17 cellular contexts compared by ENCODE assay signal in genomic region chr10:36172054-36172531, GRCh38.
DNase-seq lines count a peak whose midpoint lies in the region; ATAC-seq and TF ChIP-seq lines count a peak whose summit lies in the region.
"Had no signal": no experiment of that assay in that cellular context is flagged by ENCODE, and none has a peak within 500 bp of the region (broad histone marks: within the 10 kb centered on the region; RNA-seq: fewer than 3 reads in every experiment).

No MANE protein-coding gene starts in this region.

- no peaks in the 10 kb centered on the region for H3K9me3 ChIP-seq in smooth muscle cell (replicated peaks; ENCODE audit: low read depth)

- 44% methylated on average over 6 of the region's 6 CpGs for WGBS in smooth muscle cell (ENCODE audit: low lambda C conversion rate)

- H3K4me2 ChIP-seq in smooth muscle cell, result peak overlapping the region; percentile 75

- peak overlapping the region; percentile 79 for H3K27ac ChIP-seq in smooth muscle cell (ENCODE audit: low read depth)
- H3K27ac ChIP-seq: epithelial cell of prostate had no signal

- H3K4me3 ChIP-seq in WI38 (ENCODE audit: low read depth, low read length) (peak overlapping the region; percentile 32), smooth muscle cell (no peak overlapping the region)

- no peaks in the 10 kb centered on the region for H3K79me2 ChIP-seq in smooth muscle cell (ENCODE audit: low read depth)

- no peaks in the 10 kb centered on the region for H4K20me1 ChIP-seq in smooth muscle cell (ENCODE audit: low read depth)

- DNase-seq in GM04503 (ENCODE audit: low read depth) (peak; percentile 75), fibroblast of the conjunctiva (ENCODE audit: low read depth) (peak; percentile 29), smooth muscle cell (lab: John Stamatoyannopoulos, UW; ENCODE audit: unreplicated experiment) (no peak), COR-L47 (lab: John Stamatoyannopoulos, UW) (no peak), SHP77 treated with DMSO at 0.1 percent for 48 hours (lab: John Stamatoyannopoulos, UW) (no peak)
- DNase-seq in stimulated activated naive CD4-positive, alpha-beta T cell treated with Interleukin-2 at 50 U/mL for 16 hours (lab: John Stamatoyannopoulos, UW), result no peak
- DNase-seq: activated B cell treated with CpG ODN at 0.5 μM for 24 hours; activated T-cell treated with anti-CD3 and anti-CD28 coated beads, Interleukin-2, amount 50 U/mL, for 1 hour; DMS79 treated with DMSO at 0.1 percent for 48 hours; immature natural killer cell; NCI-H1105 treated with DMSO at 0.1 percent for 48 hours; NCI-H446 treated with DMSO at 0.1 percent for 48 hours; SIG-M5; stimulated activated CD4-positive, alpha-beta T cell treated with anti-CD3 and anti-CD28 coated beads, Interleukin-15, amount 100 ng/mL, for 24 hours had no signal

- H3K9ac ChIP-seq in smooth muscle cell (ENCODE audit: low read depth), result peak overlapping the region; percentile 48

- no peaks in the 10 kb centered on the region for H3F3A ChIP-seq in smooth muscle cell (ENCODE audit: low read depth)

- no peaks in the 10 kb centered on the region for H3K36me3 ChIP-seq in smooth muscle cell (ENCODE audit: low read depth)

- ATAC-seq in HG02938 (IDR thresholded peaks at IDR 0.05; ENCODE audit: unreplicated experiment), result no peak

- peaks cover 8% of the 10 kb centered on the region for H3K4me1 ChIP-seq in smooth muscle cell (ENCODE audit: low read depth)

- no peaks in the 10 kb centered on the region for H3K27me3 ChIP-seq in smooth muscle cell (ENCODE audit: low read depth)

- peak overlapping the region; percentile 75 for H2AFZ ChIP-seq in smooth muscle cell (ENCODE audit: low read depth)

- no peak for TF ChIP-seq CTCF in WI38 (IDR thresholded peaks at IDR 0.05; ENCODE audit: low read depth, low read length)
- no peak for TF ChIP-seq CTCF in smooth muscle cell (IDR thresholded peaks at IDR 0.05; ENCODE audit: borderline replicate concordance, insufficient read depth, poor library complexity, severe bottlenecking)

Comparison
In these comparisons a context has a peak if more than half of its experiments do, and no peak if none do; other contexts are left out.
1. DNase-seq: peak in GM04503 (single experiment) and fibroblast of the conjunctiva (single experiment); none in smooth muscle cell (single experiment), stimulated activated naive CD4-positive, alpha-beta T cell treated with Interleukin-2 at 50 U/mL for 16 hours (single experiment), COR-L47 (single experiment) and SHP77 treated with DMSO at 0.1 percent for 48 hours (single experiment).